Comparison of ENCODE assay signal across 23 cellular contexts in the genomic region with DNA sequence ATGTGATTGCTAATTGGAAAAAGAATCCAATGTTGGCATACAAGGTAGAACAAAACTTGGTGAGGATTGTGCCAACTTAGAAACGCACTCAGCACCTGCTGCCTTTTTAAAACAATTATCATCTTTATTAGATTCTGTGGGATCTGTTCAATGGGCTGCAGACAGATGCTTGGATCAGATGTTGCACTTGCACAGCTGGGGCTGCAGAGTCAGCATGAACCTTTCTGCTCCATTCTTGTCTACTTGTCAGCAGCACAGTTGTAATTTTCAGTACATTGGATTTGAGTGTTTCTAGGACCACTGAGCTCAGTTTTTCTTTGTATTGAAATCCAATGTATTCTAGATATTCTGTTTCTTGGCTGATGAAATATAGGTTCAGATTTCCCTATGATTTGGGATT.
A peak's percentile ranks its signal among the peaks of the same experiment; 100 is the strongest.
DNase-seq lines count a peak whose midpoint lies in the region; ATAC-seq, FAIRE-seq and TF ChIP-seq lines count a peak whose summit lies in the region.
"Had no signal": no experiment of that assay in that cellular context is flagged by ENCODE, and none has a peak within 500 bp of the region (broad histone marks: within the 10 kb centered on the region; RNA-seq: fewer than 3 reads in every experiment).

No MANE protein-coding gene starts in this region.

- H3K4me3 ChIP-seq in SU-DHL-6 (ENCODE audit: insufficient read depth, low read length, poor library complexity, severe bottlenecking) (no peak overlapping the region), neural cell (ENCODE audit: low read length) (no peak overlapping the region), kidney (ENCODE audit: low read length in 2 of 2) (no peak overlapping the region)
- H3K4me3 ChIP-seq: GM23248 had no signal

- no peaks in the 10 kb centered on the region for H3K4me1 ChIP-seq in kidney (ENCODE audit: control insufficient read depth in 1 of 2, insufficient read depth in 1 of 2, low read depth in 1 of 2, low read length in 2 of 2)

- H4K20me1 ChIP-seq in SU-DHL-6 (ENCODE audit: low read depth, low read length) (no peaks in the 10 kb centered on the region), neural cell (ENCODE audit: insufficient read depth) (no peaks in the 10 kb centered on the region)

- H3K9ac ChIP-seq in SU-DHL-6 (ENCODE audit: low read length) (no peak overlapping the region), neural cell (ENCODE audit: low read length) (no peak overlapping the region), kidney (ENCODE audit: low read length in 2 of 2) (no peak overlapping the region)
- H3K9ac ChIP-seq: GM23248 had no signal

- ATAC-seq in GM18519 (IDR thresholded peaks at IDR 0.05; ENCODE audit: low FRiP score, unreplicated experiment): no peak

- TF ChIP-seq EP300 in neural cell (conservative IDR thresholded peaks at IDR 0.05; ENCODE audit: poor library complexity, severe bottlenecking): no peak

- intact Hi-C loops in kidney (cut with DNase I): no loop called here

- no peaks in the 10 kb centered on the region for H3K27me3 ChIP-seq in SU-DHL-6 (ENCODE audit: low read length)
- H3K27me3 ChIP-seq in neural cell (ENCODE audit: insufficient read depth, low read depth, low read length): no peaks in the 10 kb centered on the region

- H3K27ac ChIP-seq in SU-DHL-6 (ENCODE audit: low read depth, low read length): no peak overlapping the region
- no peak overlapping the region for H3K27ac ChIP-seq in neural cell (ENCODE audit: low read length)
- no peak overlapping the region for H3K27ac ChIP-seq in kidney (ENCODE audit: low read depth in 2 of 2, low read length in 2 of 2)
- H3K27ac ChIP-seq: 22Rv1, GM23248 had no signal

- peak; percentile 24 for DNase-seq in DMS79 treated with DMSO at 0.1 percent for 48 hours (lab: John Stamatoyannopoulos, UW)
- DNase-seq in DMS79 (lab: John Stamatoyannopoulos, UW): no peak
- DNase-seq in NCI-H69 (lab: John Stamatoyannopoulos, UW): peak; percentile 59
- DNase-seq in kidney: no peak
- no peak for DNase-seq in AG08396 (ENCODE audit: low spot score)
- DNase-seq: AML-193; C1 segment of cervical spinal cord; Calu3; CD4-positive, alpha-beta memory T cell; COR-L47; DMS153; GF-D8; GM23248; H7; HCEC 1CT had no signal

- H3K9me3 ChIP-seq in SU-DHL-6 (ENCODE audit: insufficient read depth, low read length): no peaks in the 10 kb centered on the region
- H3K9me3 ChIP-seq in neural cell (ENCODE audit: low read length): no peaks in the 10 kb centered on the region
- no peaks in the 10 kb centered on the region for H3K9me3 ChIP-seq in kidney (ENCODE audit: control insufficient read depth in 1 of 2, low read length in 2 of 2)

- H3K79me2 ChIP-seq in SU-DHL-6 (ENCODE audit: insufficient read depth, low read length): no peaks in the 10 kb centered on the region
- no peaks in the 10 kb centered on the region for H3K79me2 ChIP-seq in neural cell (replicated peaks; ENCODE audit: insufficient read depth, low read length)

- H3K9me2 ChIP-seq in SU-DHL-6 (replicated peaks; ENCODE audit: insufficient read depth, low read length) (no peaks in the 10 kb centered on the region), neural cell (ENCODE audit: insufficient read depth, low read length) (no peaks in the 10 kb centered on the region)

- TF ChIP-seq RAD21 in neural cell (conservative IDR thresholded peaks at IDR 0.05): no peak

- H3F3A ChIP-seq in SU-DHL-6 (ENCODE audit: insufficient read depth) (no peaks in the 10 kb centered on the region), neural cell (ENCODE audit: insufficient read depth, low read length, poor library complexity, severe bottlenecking) (no peaks in the 10 kb centered on the region)

- no peak for TF ChIP-seq CTCF in SU-DHL-6 (IDR thresholded peaks at IDR 0.05; ENCODE audit: insufficient read depth, low read length, poor library complexity, severe bottlenecking)
- TF ChIP-seq CTCF in neural cell (IDR thresholded peaks at IDR 0.05; ENCODE audit: poor library complexity, severe bottlenecking): no peak
- TF ChIP-seq CTCF in kidney (IDR thresholded peaks at IDR 0.05; ENCODE audit: borderline replicate concordance, extremely low read depth, insufficient read depth): no peak

- H3K4me2 ChIP-seq in SU-DHL-6 (ENCODE audit: low read depth, low read length, poor library complexity, severe bottlenecking) (no peak overlapping the region), neural cell (ENCODE audit: low read length) (no peak overlapping the region)

- no peaks in the 10 kb centered on the region for H3K36me3 ChIP-seq in SU-DHL-6 (ENCODE audit: low read length)
- H3K36me3 ChIP-seq in neural cell (ENCODE audit: insufficient read depth, low read length): no peaks in the 10 kb centered on the region
- no peaks in the 10 kb centered on the region for H3K36me3 ChIP-seq in kidney (ENCODE audit: control insufficient read depth in 1 of 2, insufficient read depth in 2 of 2, low read length in 2 of 2)

- FAIRE-seq in kidney (lab: Jason Lieb, UNC): no peak
- FAIRE-seq: A204.1, GM12891, GM18507, H1 had no signal

- H2AFZ ChIP-seq in SU-DHL-6 (ENCODE audit: low read depth, low read length, severe bottlenecking) (peak overlapping the region; percentile 5), neural cell (ENCODE audit: low read depth, low read length) (no peak overlapping the region)
- H2AFZ ChIP-seq: GM23248 had no signal

TF ChIP-seq in neural cell, 6 proteins besides CTCF, POLR2A, EP300 and RAD21:
- no peak for TF ChIP-seq SMC3 (conservative IDR thresholded peaks at IDR 0.05; ENCODE audit: poor library complexity)
- peak; percentile 24 for TF ChIP-seq POLR2AphosphoS5 (IDR thresholded peaks at IDR 0.05)
- TF ChIP-seq, protein P1, sequence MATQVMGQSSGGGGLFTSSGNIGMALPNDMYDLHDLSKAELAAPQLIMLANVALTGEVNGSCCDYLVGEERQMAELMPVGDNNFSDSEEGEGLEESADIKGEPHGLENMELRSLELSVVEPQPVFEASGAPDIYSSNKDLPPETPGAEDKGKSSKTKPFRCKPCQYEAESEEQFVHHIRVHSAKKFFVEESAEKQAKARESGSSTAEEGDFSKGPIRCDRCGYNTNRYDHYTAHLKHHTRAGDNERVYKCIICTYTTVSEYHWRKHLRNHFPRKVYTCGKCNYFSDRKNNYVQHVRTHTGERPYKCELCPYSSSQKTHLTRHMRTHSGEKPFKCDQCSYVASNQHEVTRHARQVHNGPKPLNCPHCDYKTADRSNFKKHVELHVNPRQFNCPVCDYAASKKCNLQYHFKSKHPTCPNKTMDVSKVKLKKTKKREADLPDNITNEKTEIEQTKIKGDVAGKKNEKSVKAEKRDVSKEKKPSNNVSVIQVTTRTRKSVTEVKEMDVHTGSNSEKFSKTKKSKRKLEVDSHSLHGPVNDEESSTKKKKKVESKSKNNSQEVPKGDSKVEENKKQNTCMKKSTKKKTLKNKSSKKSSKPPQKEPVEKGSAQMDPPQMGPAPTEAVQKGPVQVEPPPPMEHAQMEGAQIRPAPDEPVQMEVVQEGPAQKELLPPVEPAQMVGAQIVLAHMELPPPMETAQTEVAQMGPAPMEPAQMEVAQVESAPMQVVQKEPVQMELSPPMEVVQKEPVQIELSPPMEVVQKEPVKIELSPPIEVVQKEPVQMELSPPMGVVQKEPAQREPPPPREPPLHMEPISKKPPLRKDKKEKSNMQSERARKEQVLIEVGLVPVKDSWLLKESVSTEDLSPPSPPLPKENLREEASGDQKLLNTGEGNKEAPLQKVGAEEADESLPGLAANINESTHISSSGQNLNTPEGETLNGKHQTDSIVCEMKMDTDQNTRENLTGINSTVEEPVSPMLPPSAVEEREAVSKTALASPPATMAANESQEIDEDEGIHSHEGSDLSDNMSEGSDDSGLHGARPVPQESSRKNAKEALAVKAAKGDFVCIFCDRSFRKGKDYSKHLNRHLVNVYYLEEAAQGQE (IDR thresholded peaks at IDR 0.05; ENCODE audit: borderline replicate concordance): no peak
- no peak for TF ChIP-seq MXI1 (conservative IDR thresholded peaks at IDR 0.05; ENCODE audit: poor library complexity, severe bottlenecking)
- no peak for TF ChIP-seq TAF1 (IDR thresholded peaks at IDR 0.05; ENCODE audit: low read depth)
- TF ChIP-seq EZH2 (IDR thresholded peaks at IDR 0.05; ENCODE audit: borderline replicate concordance, insufficient read depth, low read length, poor library complexity, severe bottlenecking): no peak

Comparison
In these comparisons a context has a peak if more than half of its experiments do, and no peak if none do; other contexts are left out.
1. DNase-seq: peak in DMS79 treated with DMSO at 0.1 percent for 48 hours (single experiment) and NCI-H69 (single experiment); none in DMS79 (single experiment), kidney (single experiment) and AG08396 (single experiment).